In genomic region chr2:25362564-25363145, GRCh38 we compare ENCODE assay signal across 8 cellular contexts. TPM values are rescaled to one million over a fixed set of nuclear protein-coding genes. Genes with fewer than 3 reads are reported as not detected.
A peak's percentile ranks its signal among the peaks of the same experiment; 100 is the strongest.
DNase-seq lines count a peak whose midpoint lies in the region; ATAC-seq and TF ChIP-seq lines count a peak whose summit lies in the region.

No MANE protein-coding gene starts in this region.

- H3K4me1 Mint-ChIP-seq in CD8-positive, alpha-beta memory T cell: peaks cover 22 to 30% (median 23%) of the 10 kb centered on the region in 3 donors
- H3K4me1 Mint-ChIP-seq in nephron (peaks cover 15% of the 10 kb centered on the region), type B pancreatic cell (ENCODE audit: unreplicated experiment) (peaks cover 11% of the 10 kb centered on the region)

- TF ChIP-seq CTCF in nephron (IDR thresholded peaks at IDR 0.05; ENCODE audit: unreplicated experiment in 3 of 3) (no peak), type B pancreatic cell (conservative IDR thresholded peaks at IDR 0.05) (no peak)

- peaks cover 0 to 2% (median 2%) of the 10 kb centered on the region in 3 donors for H3K36me3 Mint-ChIP-seq in CD8-positive, alpha-beta memory T cell
- H3K36me3 Mint-ChIP-seq in nephron (ENCODE audit: low read depth) (no peaks in the 10 kb centered on the region), type B pancreatic cell (no peaks in the 10 kb centered on the region)

- H3K9me3 ChIP-seq in CD8-positive, alpha-beta memory T cell (ENCODE audit: low read length): no peaks in the 10 kb centered on the region

- H3K27ac Mint-ChIP-seq in CD8-positive, alpha-beta memory T cell: peak overlapping the region; percentile 84 to 99 (median 94)
- H3K27ac Mint-ChIP-seq in nephron (no peak overlapping the region), type B pancreatic cell (peak overlapping the region; percentile 7)

- H3K27me3 ChIP-seq in CD8-positive, alpha-beta memory T cell (ENCODE audit: insufficient read depth, low read length, poor library complexity, severe bottlenecking): no peaks in the 10 kb centered on the region

- H3K36me3 ChIP-seq in CD8-positive, alpha-beta memory T cell (ENCODE audit: insufficient read depth, low read length): no peaks in the 10 kb centered on the region

- H3K9me3 Mint-ChIP-seq in CD8-positive, alpha-beta memory T cell: no peaks in the 10 kb centered on the region
- H3K9me3 Mint-ChIP-seq in nephron (no peaks in the 10 kb centered on the region), type B pancreatic cell (no peaks in the 10 kb centered on the region)

- peak overlapping the region; percentile 69 for H3K27ac ChIP-seq in CD8-positive, alpha-beta memory T cell (ENCODE audit: low read depth, low read length)

- peak; percentile 57 for ATAC-seq in GM19468 (IDR thresholded peaks at IDR 0.05; ENCODE audit: extremely low read depth, unreplicated experiment)
- ATAC-seq in HG03575 (IDR thresholded peaks at IDR 0.05; ENCODE audit: extremely low read depth, insufficient number of reproducible peaks, low FRiP score, unreplicated experiment): peak; percentile 55

- no peaks in the 10 kb centered on the region for H3K27me3 Mint-ChIP-seq in CD8-positive, alpha-beta memory T cell
- H3K27me3 Mint-ChIP-seq in nephron (ENCODE audit: low read depth) (peaks cover 14% of the 10 kb centered on the region), type B pancreatic cell (peaks cover 3% of the 10 kb centered on the region)

- peak overlapping the region; percentile 88 for H3K4me3 ChIP-seq in CD8-positive, alpha-beta memory T cell (ENCODE audit: low read length)

- CTCF ChIA-PET in CD8-positive, alpha-beta memory T cell (lab: Charles Lee): interaction anchor here (0.6 to 3.2 kb wide), 40 partner anchors 9 to 380 kb away, joined by 3 to 116 read pairs (median 6); partner anchors contain the start of gene DNMT3A

- POLR2A ChIA-PET in CD8-positive, alpha-beta memory T cell (lab: Charles Lee): interaction anchor here (0.6 to 2.3 kb wide), 20 partner anchors 11 to 1436 kb away, joined by 3 to 25 read pairs (median 4); partner anchors contain the start of gene ATAD2B

- peak; percentile 57 to 76 (median 58) for DNase-seq in CD8-positive, alpha-beta memory T cell
- DNase-seq in activated CD4-positive, CD25-positive, alpha-beta regulatory T cell treated with anti-CD3 and anti-CD28 coated beads, Interleukin-2, amount 50 U/mL, for 72 hours: peak; percentile 68
- peak; percentile 41 for DNase-seq in effector CD8-positive, alpha-beta T cell (lab: John Stamatoyannopoulos, UW)
- DNase-seq in type B pancreatic cell (ENCODE audit: extremely low spot score, unreplicated experiment) (no peak), DMS79 (lab: John Stamatoyannopoulos, UW) (no peak)

- peaks cover 16% of the 10 kb centered on the region for H3K4me1 ChIP-seq in CD8-positive, alpha-beta memory T cell (ENCODE audit: insufficient read depth, low read length)

- H3K4me3 Mint-ChIP-seq in CD8-positive, alpha-beta memory T cell: peak overlapping the region; percentile 86 to 95 (median 92)
- H3K4me3 Mint-ChIP-seq in nephron (peak overlapping the region; percentile 22 to 40 (median 32)), type B pancreatic cell (peak overlapping the region; percentile 65)

RNA-seq across cellular contexts. Expression of gene DNMT3A, which starts 20.9 kb away (rescaled TPM):
- total RNA-seq in CD8-positive, alpha-beta memory T cell: 10 to 100 TPM; 77.9 to 80.7 TPM
- 19.4 TPM for polyA plus RNA-seq in CD8-positive, alpha-beta memory T cell
- 97.6 and 139 TPM in 2 replicates for total RNA-seq in type B pancreatic cell (ENCODE audit: low replicate concordance)

Comparison
In these comparisons a context has a peak if more than half of its experiments do, and no peak if none do; other contexts are left out.
1. DNase-seq: peak in CD8-positive, alpha-beta memory T cell (5 of 5), activated CD4-positive, CD25-positive, alpha-beta regulatory T cell treated with anti-CD3 and anti-CD28 coated beads, Interleukin-2, amount 50 U/mL, for 72 hours (single experiment) and effector CD8-positive, alpha-beta T cell (single experiment); none in type B pancreatic cell (single experiment) and DMS79 (single experiment).
2. H3K27ac Mint-ChIP-seq: peak in CD8-positive, alpha-beta memory T cell (8 of 8) and type B pancreatic cell (single experiment); none in nephron (0 of 3).
3. H3K4me3 Mint-ChIP-seq: peak in every context shown above with its lines; median percentile 92 in CD8-positive, alpha-beta memory T cell; 65 in type B pancreatic cell; 32 in nephron.